In genomic region chr12:12836571-12836970, GRCh38 we compare ENCODE assay signal across 15 cellular contexts. TPM values are rescaled to one million over a fixed set of nuclear protein-coding genes. Genes with fewer than 3 reads are reported as not detected.
A peak's percentile ranks its signal among the peaks of the same experiment; 100 is the strongest.
DNase-seq lines count a peak whose midpoint lies in the region; ATAC-seq, FAIRE-seq and TF ChIP-seq lines count a peak whose summit lies in the region.
"Had no signal": no experiment of that assay in that cellular context is flagged by ENCODE, and none has a peak within 500 bp of the region (broad histone marks: within the 10 kb centered on the region; RNA-seq: fewer than 3 reads in every experiment).

No MANE protein-coding gene starts in this region.

- H3K4me3 ChIP-seq in breast epithelium (no peak overlapping the region), endothelial cell of umbilical vein (replicated peaks in 1 of 3; ENCODE audit: insufficient read depth in 1 of 3, low read depth in 1 of 3, low read length in 3 of 3) (no peak overlapping the region)
- H3K4me3 ChIP-seq in naive thymus-derived CD4-positive, alpha-beta T cell (ENCODE audit: low read length): no peak overlapping the region
- H3K4me3 ChIP-seq: BLaER1 treated with 17β-estradiol and CSF1 and Interleukin-3, amounts not matched to agents 10 nM and 100 nM; gastrocnemius medialis; transverse colon had no signal

- peak overlapping the region; percentile 80 for H3K27ac Mint-ChIP-seq in MCF 10A (ENCODE audit: low read depth, unreplicated experiment)
- peak overlapping the region in 6 of 9 donors; percentile 40 to 95 (median 82) for H3K27ac Mint-ChIP-seq in naive thymus-derived CD4-positive, alpha-beta T cell
- H3K27ac Mint-ChIP-seq: activated CD8-positive, alpha-beta T cell treated with anti-CD3 and anti-CD28 coated beads for 36 hours had no signal

- H3K9me3 Mint-ChIP-seq in MCF 10A (ENCODE audit: unreplicated experiment): no peaks in the 10 kb centered on the region
- H3K9me3 Mint-ChIP-seq in naive thymus-derived CD4-positive, alpha-beta T cell: no peaks in the 10 kb centered on the region
- H3K9me3 Mint-ChIP-seq: activated CD8-positive, alpha-beta T cell treated with anti-CD3 and anti-CD28 coated beads for 36 hours; activated naive CD4-positive, alpha-beta T cell treated with anti-CD3 and anti-CD28 coated beads, Interleukin-2, amount 10 ng/mL, durations not matched to agents 7 days and 5 days had no signal

- no TSS peak for BruUV-seq in MCF 10A (replicated peaks; lab: Mats Ljungman, UMichigan)
- BruUV-seq in endothelial cell of umbilical vein (replicated peaks; lab: Mats Ljungman, UMichigan): no TSS peak

- no peak for DNase-seq in MCF 10A (ENCODE audit: unreplicated experiment)
- DNase-seq in breast epithelium (ENCODE audit: low spot score in 2 of 2): no peak
- DNase-seq in endothelial cell of umbilical vein (ENCODE audit: low read depth, low spot score): no peak
- DNase-seq in naive thymus-derived CD4-positive, alpha-beta T cell: no peak
- no peak for DNase-seq in DMS53 treated with DMSO at 0.1 percent for 48 hours (lab: John Stamatoyannopoulos, UW; ENCODE audit: unreplicated experiment)
- DNase-seq in ecto neural progenitor cell (ENCODE audit: low spot score): no peak
- DNase-seq in NCI-H2171 treated with DMSO at 0.1 percent for 48 hours (lab: John Stamatoyannopoulos, UW): no peak
- DNase-seq: gastrocnemius medialis, GOT3, T-helper 9 cell had no signal

- peak overlapping the region; percentile 34 for H3K9ac ChIP-seq in endothelial cell of umbilical vein (replicated peaks; ENCODE audit: extremely low read depth, insufficient read depth, low read length)
- H3K9ac ChIP-seq: BLaER1 treated with 17β-estradiol and CSF1 and Interleukin-3, amounts not matched to agents 10 nM and 100 nM had no signal

- H3K36me3 Mint-ChIP-seq in MCF 10A (ENCODE audit: insufficient read depth, unreplicated experiment): peaks cover 41% of the 10 kb centered on the region
- H3K36me3 Mint-ChIP-seq in naive thymus-derived CD4-positive, alpha-beta T cell: peaks cover 13 to 24% (median 22%) of the 10 kb centered on the region in 5 donors

- peaks cover 56% of the 10 kb centered on the region for H3K4me1 Mint-ChIP-seq in MCF 10A (ENCODE audit: insufficient read depth, unreplicated experiment)
- H3K4me1 Mint-ChIP-seq in naive thymus-derived CD4-positive, alpha-beta T cell: peaks cover 12 to 37% (median 34%) of the 10 kb centered on the region in 7 donors

- H3K27me3 ChIP-seq in breast epithelium (no peaks in the 10 kb centered on the region), endothelial cell of umbilical vein (ENCODE audit: control insufficient read depth in 2 of 2, insufficient read depth in 2 of 2, low read length in 2 of 2) (no peaks in the 10 kb centered on the region)
- no peaks in the 10 kb centered on the region for H3K27me3 ChIP-seq in naive thymus-derived CD4-positive, alpha-beta T cell (ENCODE audit: control insufficient read depth in 2 of 2, insufficient read depth in 2 of 2, low read length in 2 of 2)
- H3K27me3 ChIP-seq: BLaER1 treated with 17β-estradiol and CSF1 and Interleukin-3, amounts not matched to agents 10 nM and 100 nM; gastrocnemius medialis; transverse colon had no signal

- no peak for ATAC-seq in naive thymus-derived CD4-positive, alpha-beta T cell
- no peak for ATAC-seq in HG03045 (IDR thresholded peaks at IDR 0.05; ENCODE audit: unreplicated experiment)
- ATAC-seq: gastrocnemius medialis had no signal

- peak; percentile 90 for FAIRE-seq in endothelial cell of umbilical vein (lab: Jason Lieb, UNC)

- H3K9me3 ChIP-seq in breast epithelium (no peaks in the 10 kb centered on the region), endothelial cell of umbilical vein (replicated peaks; ENCODE audit: control insufficient read depth, insufficient read depth, low read length) (no peaks in the 10 kb centered on the region)
- H3K9me3 ChIP-seq in naive thymus-derived CD4-positive, alpha-beta T cell (ENCODE audit: control insufficient read depth in 2 of 3, low read length in 3 of 3): no peaks in the 10 kb centered on the region
- H3K9me3 ChIP-seq: BLaER1 treated with 17β-estradiol and CSF1 and Interleukin-3, amounts not matched to agents 10 nM and 100 nM; gastrocnemius medialis; transverse colon had no signal

- TF ChIP-seq CTCF in MCF 10A (IDR thresholded peaks at IDR 0.05; ENCODE audit: unreplicated experiment) (no peak), breast epithelium (IDR thresholded peaks at IDR 0.05) (no peak), endothelial cell of umbilical vein (IDR thresholded peaks at IDR 0.05; ENCODE audit: extremely low read depth in 1 of 2, insufficient read depth in 1 of 2, low read depth in 1 of 2, low read length in 2 of 2) (no peak)

- H3K4me1 ChIP-seq in breast epithelium: no peaks in the 10 kb centered on the region
- H3K4me1 ChIP-seq in endothelial cell of umbilical vein (ENCODE audit: control insufficient read depth, extremely low read depth, insufficient read depth, low read length): peaks cover 55% of the 10 kb centered on the region
- H3K4me1 ChIP-seq in naive thymus-derived CD4-positive, alpha-beta T cell (ENCODE audit: control insufficient read depth in 2 of 2, insufficient read depth in 2 of 2, low read length in 2 of 2): peaks cover 0 to 26% of the 10 kb centered on the region in 2 donors
- H3K4me1 ChIP-seq: gastrocnemius medialis had no signal

- peak overlapping the region; percentile 14 for H3K4me2 ChIP-seq in endothelial cell of umbilical vein (ENCODE audit: insufficient read depth, low read length)
- H3K4me2 ChIP-seq: BLaER1 treated with 17β-estradiol and CSF1 and Interleukin-3, amounts not matched to agents 10 nM and 100 nM had no signal

- POLR2A ChIA-PET in MCF 10A (lab: Yijun Ruan, JAX) (interaction anchor here (0.7 to 6.0 kb wide), 19 partner anchors 8 to 139 kb away, joined by 3 to 123 read pairs (median 6); partner anchors contain the start of genes DDX47 and GPRC5A), endothelial cell of umbilical vein (lab: Charles Lee) (interaction anchor here (0.5 to 2.7 kb wide), 4 partner anchors 17 to 62 kb away, joined by 3 to 21 read pairs (median 4); partner anchors contain the start of gene GPRC5A)
- POLR2A ChIA-PET in naive thymus-derived CD4-positive, alpha-beta T cell (lab: Charles Lee): interaction anchor here (0.6 to 1.4 kb wide), 4 partner anchors 20 to 1069 kb away, joined by 3 to 8 read pairs (median 4); partner anchors contain the start of gene GPRC5A

- no peaks in the 10 kb centered on the region for H4K20me1 ChIP-seq in endothelial cell of umbilical vein (replicated peaks; ENCODE audit: control insufficient read depth, extremely low read depth, insufficient read depth, low read length)
- H4K20me1 ChIP-seq: BLaER1 treated with 17β-estradiol and CSF1 and Interleukin-3, amounts not matched to agents 10 nM and 100 nM had no signal

- intact Hi-C loops in MCF 10A (cut with micrococcal nuclease) (loop anchor here (5.0 kb wide), 2 partner anchors 141 to 376 kb away; no protein-coding TSS in a partner anchor), breast epithelium (cut with DNase I; ENCODE audit: low total_unique reads) (no loop called here), endothelial cell of umbilical vein (cut with micrococcal nuclease) (loop anchor here (2.0 to 5.0 kb wide), 4 partner anchors 48 to 396 kb away; no protein-coding TSS in a partner anchor)
- intact Hi-C loops in naive thymus-derived CD4-positive, alpha-beta T cell (cut with micrococcal nuclease): loop anchor here (2.0 to 5.0 kb wide), 3 partner anchors 24 to 166 kb away; partner anchors contain the start of genes DDX47 (in 1 of the 2), GPRC5A (in 1 of the 2) and HEBP1 (in 1 of the 2)

- no peak for TF ChIP-seq POLR2A in breast epithelium (IDR thresholded peaks at IDR 0.05)
- no peak for TF ChIP-seq POLR2A in endothelial cell of umbilical vein (IDR thresholded peaks at IDR 0.05; ENCODE audit: low read depth, low read length)

- H3K79me2 ChIP-seq in endothelial cell of umbilical vein (ENCODE audit: control insufficient read depth, insufficient read depth, low read length): no peaks in the 10 kb centered on the region

- H3K27ac ChIP-seq in breast epithelium (peak overlapping the region in 1 of 2 donors; percentile 60), endothelial cell of umbilical vein (ENCODE audit: insufficient read depth, low read depth, low read length) (peak overlapping the region; percentile 91)
- H3K27ac ChIP-seq in naive thymus-derived CD4-positive, alpha-beta T cell (ENCODE audit: low read depth, low read length): no peak overlapping the region
- H3K27ac ChIP-seq: BLaER1 treated with 17β-estradiol and CSF1 and Interleukin-3, amounts not matched to agents 10 nM and 100 nM; gastrocnemius medialis had no signal

- no peaks in the 10 kb centered on the region for H3K9me1 ChIP-seq in endothelial cell of umbilical vein (replicated peaks; ENCODE audit: control insufficient read depth, extremely low read depth, insufficient read depth, low read length)

- CTCF ChIA-PET in MCF 10A (lab: Yijun Ruan, JAX): interaction anchor here (0.6 to 5.7 kb wide), 32 partner anchors 9 to 1012 kb away, joined by 3 to 61 read pairs (median 5); partner anchors contain the start of gene GPRC5A
- CTCF ChIA-PET in endothelial cell of umbilical vein (lab: Charles Lee): interaction anchor here (0.6 to 5.3 kb wide), 44 partner anchors 9 to 698 kb away, joined by 3 to 106 read pairs (median 8); partner anchors contain the start of genes DDX47 and GPRC5A
- CTCF ChIA-PET in naive thymus-derived CD4-positive, alpha-beta T cell (lab: Charles Lee): interaction anchor here (0.7 to 4.1 kb wide), 18 partner anchors 9 to 375 kb away, joined by 3 to 24 read pairs (median 4); partner anchors contain the start of gene GPRC5A

- no peak overlapping the region for H3K4me3 Mint-ChIP-seq in MCF 10A (ENCODE audit: unreplicated experiment)
- no peak overlapping the region for H3K4me3 Mint-ChIP-seq in naive thymus-derived CD4-positive, alpha-beta T cell
- H3K4me3 Mint-ChIP-seq: activated CD8-positive, alpha-beta T cell treated with anti-CD3 and anti-CD28 coated beads for 36 hours; activated naive CD4-positive, alpha-beta T cell treated with anti-CD3 and anti-CD28 coated beads, Interleukin-2, amount 10 ng/mL, durations not matched to agents 7 days and 5 days had no signal

- no peaks in the 10 kb centered on the region for H3K27me3 Mint-ChIP-seq in MCF 10A (ENCODE audit: insufficient read depth, unreplicated experiment)
- H3K27me3 Mint-ChIP-seq in naive thymus-derived CD4-positive, alpha-beta T cell: no peaks in the 10 kb centered on the region
- H3K27me3 Mint-ChIP-seq: activated CD8-positive, alpha-beta T cell treated with anti-CD3 and anti-CD28 coated beads for 36 hours; activated naive CD4-positive, alpha-beta T cell treated with anti-CD3 and anti-CD28 coated beads, Interleukin-2, amount 10 ng/mL, durations not matched to agents 7 days and 5 days had no signal

- dilution Hi-C loops in endothelial cell of umbilical vein (cut with MboI; ENCODE audit: extremely low pct_ligation_motif_present, low sequenced_read_pairs): loop anchor here (10.0 kb wide), 1 partner anchor 148 kb away; no protein-coding TSS in a partner anchor

- H3K36me3 ChIP-seq in breast epithelium (no peaks in the 10 kb centered on the region), endothelial cell of umbilical vein (ENCODE audit: control insufficient read depth in 2 of 2, extremely low read depth in 1 of 2, insufficient read depth in 2 of 2, low read length in 2 of 2) (peaks cover 6 to 9% of the 10 kb centered on the region in 2 experiments)
- H3K36me3 ChIP-seq in naive thymus-derived CD4-positive, alpha-beta T cell (ENCODE audit: control insufficient read depth in 2 of 3, insufficient read depth in 3 of 3, low read length in 3 of 3): peaks cover 0 to 28% (median 0%) of the 10 kb centered on the region in 3 experiments

- peak overlapping the region; percentile 7 for H2AFZ ChIP-seq in endothelial cell of umbilical vein (ENCODE audit: low read depth, low read length)

RNA-seq across cellular contexts. Expression of gene DDX47, which starts 23.4 kb away (rescaled TPM):
- 47.0 and 47.7 TPM in 2 replicates for total RNA-seq in MCF 10A (2022)
- 10 to 100 TPM; 44.8 to 81.1 (median 60.0) TPM for total RNA-seq in breast epithelium
- total RNA-seq in endothelial cell of umbilical vein: 74.6 and 75.2 TPM in 2 replicates
- 52.5 and 73.4 TPM in 2 replicates for polyA plus RNA-seq in endothelial cell of umbilical vein
- 71.1 and 74.7 TPM in 2 replicates for polyA plus RNA-seq in endothelial cell of umbilical vein (2011; cell fraction: cytosol; rRNA removed)
- 190 and 261 TPM in 2 replicates for polyA plus RNA-seq in endothelial cell of umbilical vein (2011; cell fraction: nucleus; rRNA removed)
- 71.0 and 96.4 TPM in 2 replicates for polyA plus RNA-seq in endothelial cell of umbilical vein (2012)
- 51.8 and 75.8 TPM in 2 replicates for polyA minus RNA-seq in endothelial cell of umbilical vein
- polyA minus RNA-seq in endothelial cell of umbilical vein (2011; cell fraction: cytosol; rRNA and poly(A)+ RNA removed): 33.4 TPM
- polyA minus RNA-seq in endothelial cell of umbilical vein (2011; cell fraction: nucleus; rRNA and poly(A)+ RNA removed): 80.8 and 105 TPM in 2 replicates
- 100 to 1,000 TPM in 2 of 5 experiments, 10 to 100 TPM in 3; 71.6 to 154 (median 75.5) TPM for total RNA-seq in naive thymus-derived CD4-positive, alpha-beta T cell
- polyA plus RNA-seq in naive thymus-derived CD4-positive, alpha-beta T cell: 10 to 100 TPM; 70.7 to 90.2 TPM

RNA-seq across cellular contexts. Expression of gene APOLD1, which starts 51.1 kb away (rescaled TPM):
- total RNA-seq in MCF 10A (2022) (8.0 and 8.2 TPM in 2 replicates), breast epithelium (100 to 1,000 TPM in 1 of 3 donors, 10 to 100 TPM in 2; 26.7 to 236 (median 41.4) TPM), endothelial cell of umbilical vein (5.3 and 6.0 TPM in 2 replicates)
- polyA plus RNA-seq in endothelial cell of umbilical vein: 3.3 and 3.7 TPM in 2 replicates
- polyA plus RNA-seq in endothelial cell of umbilical vein (2011; cell fraction: cytosol; rRNA removed): 3.6 and 4.2 TPM in 2 replicates
- 8.6 and 9.6 TPM in 2 replicates for polyA plus RNA-seq in endothelial cell of umbilical vein (2011; cell fraction: nucleus; rRNA removed)
- 4.7 and 6.3 TPM in 2 replicates for polyA plus RNA-seq in endothelial cell of umbilical vein (2012)
- 5.0 and 5.7 TPM in 2 replicates for polyA minus RNA-seq in endothelial cell of umbilical vein
- 0.72 TPM for polyA minus RNA-seq in endothelial cell of umbilical vein (2011; cell fraction: cytosol; rRNA and poly(A)+ RNA removed)
- 14.3 and 15.0 TPM in 2 replicates for polyA minus RNA-seq in endothelial cell of umbilical vein (2011; cell fraction: nucleus; rRNA and poly(A)+ RNA removed)
- 10 to 100 TPM in 1 of 5 experiments, 1 to 10 TPM in 3, under 1 TPM in 1; 0.64 to 11.1 (median 3.1) TPM for total RNA-seq in naive thymus-derived CD4-positive, alpha-beta T cell
- polyA plus RNA-seq in naive thymus-derived CD4-positive, alpha-beta T cell: under 1 TPM; 0.25 to 0.36 TPM

RNA-seq across cellular contexts. Expression of gene GPRC5A, which starts 54.8 kb away (rescaled TPM):
- 24.1 and 42.1 TPM in 2 replicates for total RNA-seq in MCF 10A (2022)
- 10 to 100 TPM; 10.9 to 40.1 (median 21.6) TPM for total RNA-seq in breast epithelium
- 17.6 and 22.7 TPM in 2 replicates for total RNA-seq in endothelial cell of umbilical vein
- polyA plus RNA-seq in endothelial cell of umbilical vein: 82.9 and 86.4 TPM in 2 replicates
- 51.2 and 52.4 TPM in 2 replicates for polyA plus RNA-seq in endothelial cell of umbilical vein (2011; cell fraction: cytosol; rRNA removed)
- polyA plus RNA-seq in endothelial cell of umbilical vein (2011; cell fraction: nucleus; rRNA removed): 49.8 and 59.1 TPM in 2 replicates
- 59.9 and 61.4 TPM in 2 replicates for polyA plus RNA-seq in endothelial cell of umbilical vein (2012)
- polyA minus RNA-seq in endothelial cell of umbilical vein: 231 and 240 TPM in 2 replicates
- polyA minus RNA-seq in endothelial cell of umbilical vein (2011; cell fraction: cytosol; rRNA and poly(A)+ RNA removed): 189 TPM
- 53.6 and 78.0 TPM in 2 replicates for polyA minus RNA-seq in endothelial cell of umbilical vein (2011; cell fraction: nucleus; rRNA and poly(A)+ RNA removed)
- under 1 TPM in 4 of 5 experiments, not detected in 1; 0.05 to 0.93 (median 0.15) TPM for total RNA-seq in naive thymus-derived CD4-positive, alpha-beta T cell
- under 1 TPM in 1 of 2 donors, not detected in 1; 0.06 TPM for polyA plus RNA-seq in naive thymus-derived CD4-positive, alpha-beta T cell
